ENCODE assay signal across 26 cellular contexts in genomic region chr11:119110439-119110838, GRCh38. TPM values are rescaled to one million over a fixed set of nuclear protein-coding genes. Genes with fewer than 3 reads are reported as not detected.
DNase-seq lines count a peak whose midpoint lies in the region; ATAC-seq, FAIRE-seq and TF ChIP-seq lines count a peak whose summit lies in the region.
"Had no signal": no experiment of that assay in that cellular context is flagged by ENCODE, and none has a peak within 500 bp of the region (broad histone marks: within the 10 kb centered on the region; RNA-seq: fewer than 3 reads in every experiment).

No MANE protein-coding gene starts in this region.

- H3K36me3 ChIP-seq in CD4-positive, CD25-positive, alpha-beta regulatory T cell (ENCODE audit: control insufficient read depth, insufficient read depth, low read length): peaks cover 35% of the 10 kb centered on the region
- peaks cover 38% of the 10 kb centered on the region for H3K36me3 ChIP-seq in CD8-positive, alpha-beta T cell (ENCODE audit: insufficient read depth, low read length)
- peaks cover 9 to 53% (median 21%) of the 10 kb centered on the region in 3 experiments for H3K36me3 ChIP-seq in naive thymus-derived CD4-positive, alpha-beta T cell (ENCODE audit: control insufficient read depth in 2 of 3, insufficient read depth in 3 of 3, low read length in 3 of 3)
- H3K36me3 ChIP-seq: SJSA1 had no signal

- no peak overlapping the region for H3K4me3 ChIP-seq in CD4-positive, CD25-positive, alpha-beta regulatory T cell (ENCODE audit: low read depth, low read length)
- H3K4me3 ChIP-seq in CD8-positive, alpha-beta T cell (ENCODE audit: low read depth, low read length): no peak overlapping the region
- H3K4me3 ChIP-seq in naive thymus-derived CD4-positive, alpha-beta T cell (ENCODE audit: low read length): no peak overlapping the region
- H3K4me3 ChIP-seq: sigmoid colon, SJSA1, thyroid gland had no signal

- CTCF ChIA-PET in CD8-positive, alpha-beta T cell (lab: Charles Lee): interaction anchor here (0.9 to 1.1 kb wide), 5 partner anchors 8 to 213 kb away, joined by 3 read pairs; partner anchors contain the start of gene DPAGT1
- CTCF ChIA-PET in activated CD8-positive, alpha-beta T cell treated with anti-CD3 and anti-CD28 coated beads, Interleukin-2, amount 10 ng/mL, durations not matched to agents 7 days and 5 days (lab: Charles Lee): no interaction called here
- CTCF ChIA-PET in naive thymus-derived CD4-positive, alpha-beta T cell (lab: Charles Lee): interaction anchor here (1.4 kb wide), 1 partner anchor 212 kb away, joined by 3 read pairs; no protein-coding TSS in a partner anchor

- H3K4me1 ChIP-seq in CD4-positive, CD25-positive, alpha-beta regulatory T cell (ENCODE audit: control insufficient read depth, insufficient read depth, low read length, poor library complexity, severe bottlenecking): peaks cover 42% of the 10 kb centered on the region
- peaks cover 51% of the 10 kb centered on the region for H3K4me1 ChIP-seq in CD8-positive, alpha-beta T cell (ENCODE audit: insufficient read depth, low read length)
- H3K4me1 ChIP-seq in naive thymus-derived CD4-positive, alpha-beta T cell (ENCODE audit: control insufficient read depth in 2 of 2, insufficient read depth in 2 of 2, low read length in 2 of 2): peaks cover 20 to 39% of the 10 kb centered on the region in 2 donors

- no peak for FAIRE-seq in urothelium cell line (lab: Jason Lieb, UNC)
- FAIRE-seq: endometrium, H1, HTR-8/SVneo, keratinocyte, TTC549 had no signal

- DNase-seq in CD4-positive, CD25-positive, alpha-beta regulatory T cell: no peak
- DNase-seq in CD8-positive, alpha-beta T cell: no peak
- DNase-seq in activated CD8-positive, alpha-beta T cell treated with anti-CD3 and anti-CD28 coated beads, Interleukin-2, amount 10 ng/mL, durations not matched to agents 7 days and 5 days: no peak
- DNase-seq in naive thymus-derived CD4-positive, alpha-beta T cell: no peak
- DNase-seq in urothelium cell line (ENCODE audit: low spot score): no peak
- DNase-seq in effector CD4-positive, alpha-beta T cell: no peak
- DNase-seq: activated CD4-positive, CD25-positive, alpha-beta regulatory T cell treated with anti-CD3 and anti-CD28 coated beads, Interleukin-2, amount 50 U/mL, for 72 hours; activated effector memory CD4-positive, alpha-beta T cell treated with anti-CD3 and anti-CD28 coated beads, Interleukin-2, amount 50 U/mL, for 16 hours; cortex of kidney; DMS53; GDM1; KG1; NCI-H510A treated with DMSO at 0.1 percent for 48 hours; NK-92 treated with Interleukin-12 subunit alpha and Interleukin-12 subunit beta, amount 100 ng/mL, for 24 hours; sigmoid colon; stimulated activated CD4-positive, alpha-beta T cell treated with anti-CD3 and anti-CD28 coated beads, Interleukin-15, amount 100 ng/mL, for 24 hours; T-helper 1 cell; thyroid gland had no signal

- H3K9me3 ChIP-seq in CD4-positive, CD25-positive, alpha-beta regulatory T cell (ENCODE audit: control insufficient read depth in 2 of 2, low read length in 2 of 2): no peaks in the 10 kb centered on the region
- H3K9me3 ChIP-seq in CD8-positive, alpha-beta T cell (ENCODE audit: low read length): no peaks in the 10 kb centered on the region
- no peaks in the 10 kb centered on the region for H3K9me3 ChIP-seq in naive thymus-derived CD4-positive, alpha-beta T cell (ENCODE audit: control insufficient read depth in 2 of 3, low read length in 3 of 3)
- H3K9me3 ChIP-seq: sigmoid colon, SJSA1, thyroid gland had no signal

- H3K27ac Mint-ChIP-seq in CD4-positive, CD25-positive, alpha-beta regulatory T cell: peak overlapping the region in 2 of 3 donors; percentile 41 to 42
- peak overlapping the region; percentile 82 for H3K27ac Mint-ChIP-seq in CD8-positive, alpha-beta T cell
- H3K27ac Mint-ChIP-seq in activated CD8-positive, alpha-beta T cell treated with anti-CD3 and anti-CD28 coated beads, Interleukin-2, amount 10 ng/mL, durations not matched to agents 7 days and 5 days: peak overlapping the region; percentile 47
- peak overlapping the region; percentile 38 to 88 (median 80) for H3K27ac Mint-ChIP-seq in naive thymus-derived CD4-positive, alpha-beta T cell
- H3K27ac Mint-ChIP-seq: stimulated activated naive CD8-positive, alpha-beta T cell treated with anti-CD3 and anti-CD28 coated beads, Interleukin-15, Interleukin-2, amounts not matched to agents 100 ng/mL and 50 ng/mL, for 24 hours had no signal

- POLR2A ChIA-PET in CD8-positive, alpha-beta T cell (lab: Charles Lee): interaction anchor here (1.8 to 5.0 kb wide), 3 partner anchors 8 to 92 kb away, joined by 4 to 44 read pairs (median 9); partner anchors contain the start of genes DPAGT1, RPS25 and TRAPPC4
- POLR2A ChIA-PET in activated CD8-positive, alpha-beta T cell treated with anti-CD3 and anti-CD28 coated beads, Interleukin-2, amount 10 ng/mL, durations not matched to agents 7 days and 5 days (lab: Charles Lee): interaction anchor here (8.5 kb wide), 1 partner anchor 16 kb away, joined by 96 read pairs; a partner anchor contains a TSS
- POLR2A ChIA-PET in naive thymus-derived CD4-positive, alpha-beta T cell (lab: Charles Lee): interaction anchor here (1.8 to 20.2 kb wide), 4 partner anchors 6 to 43 kb away, joined by 6 to 435 read pairs (median 221); partner anchors contain the start of genes C2CD2L, DPAGT1, HINFP and HMBS

- H3K27ac ChIP-seq in CD4-positive, CD25-positive, alpha-beta regulatory T cell (ENCODE audit: insufficient read depth, low read length, poor library complexity, severe bottlenecking): no peak overlapping the region
- H3K27ac ChIP-seq in CD8-positive, alpha-beta T cell (ENCODE audit: low read depth, low read length): no peak overlapping the region
- H3K27ac ChIP-seq in naive thymus-derived CD4-positive, alpha-beta T cell (ENCODE audit: low read depth, low read length): peak overlapping the region; percentile 93
- H3K27ac ChIP-seq: sigmoid colon, SJSA1, thyroid gland had no signal

- peaks cover 27% of the 10 kb centered on the region for H3K36me3 Mint-ChIP-seq in CD4-positive, CD25-positive, alpha-beta regulatory T cell
- H3K36me3 Mint-ChIP-seq in CD8-positive, alpha-beta T cell: peaks cover 52% of the 10 kb centered on the region
- H3K36me3 Mint-ChIP-seq in activated CD8-positive, alpha-beta T cell treated with anti-CD3 and anti-CD28 coated beads, Interleukin-2, amount 10 ng/mL, durations not matched to agents 7 days and 5 days (ENCODE audit: low read depth): peaks cover 64% of the 10 kb centered on the region
- H3K36me3 Mint-ChIP-seq in naive thymus-derived CD4-positive, alpha-beta T cell: peaks cover 11 to 45% (median 24%) of the 10 kb centered on the region in 5 donors

- H3K4me1 Mint-ChIP-seq in CD4-positive, CD25-positive, alpha-beta regulatory T cell: peaks cover 12 to 50% (median 40%) of the 10 kb centered on the region in 4 donors
- H3K4me1 Mint-ChIP-seq in CD8-positive, alpha-beta T cell (ENCODE audit: low read depth): peaks cover 46% of the 10 kb centered on the region
- peaks cover 58% of the 10 kb centered on the region for H3K4me1 Mint-ChIP-seq in activated CD8-positive, alpha-beta T cell treated with anti-CD3 and anti-CD28 coated beads, Interleukin-2, amount 10 ng/mL, durations not matched to agents 7 days and 5 days (ENCODE audit: low read depth)
- H3K4me1 Mint-ChIP-seq in naive thymus-derived CD4-positive, alpha-beta T cell: peaks cover 48 to 75% (median 59%) of the 10 kb centered on the region in 7 donors

- no peak for TF ChIP-seq CTCF in CD8-positive, alpha-beta T cell (IDR thresholded peaks at IDR 0.05)

- intact Hi-C loops in CD8-positive, alpha-beta T cell (cut with DNase I, micrococcal nuclease): no loop called here
- intact Hi-C loops in naive thymus-derived CD4-positive, alpha-beta T cell (cut with micrococcal nuclease): no loop called here

- peak overlapping the region in 2 of 4 donors; percentile 4 to 98 for H3K4me3 Mint-ChIP-seq in CD4-positive, CD25-positive, alpha-beta regulatory T cell
- no peak overlapping the region for H3K4me3 Mint-ChIP-seq in CD8-positive, alpha-beta T cell
- no peak overlapping the region for H3K4me3 Mint-ChIP-seq in activated CD8-positive, alpha-beta T cell treated with anti-CD3 and anti-CD28 coated beads, Interleukin-2, amount 10 ng/mL, durations not matched to agents 7 days and 5 days
- H3K4me3 Mint-ChIP-seq in naive thymus-derived CD4-positive, alpha-beta T cell: peak overlapping the region in 7 of 10 donors; percentile 5 to 96 (median 32)
- H3K4me3 Mint-ChIP-seq: stimulated activated naive CD8-positive, alpha-beta T cell treated with anti-CD3 and anti-CD28 coated beads, Interleukin-15, Interleukin-2, amounts not matched to agents 100 ng/mL and 50 ng/mL, for 24 hours had no signal

- H3K27me3 Mint-ChIP-seq in CD4-positive, CD25-positive, alpha-beta regulatory T cell: no peaks in the 10 kb centered on the region
- no peaks in the 10 kb centered on the region for H3K27me3 Mint-ChIP-seq in CD8-positive, alpha-beta T cell (ENCODE audit: low read depth)
- no peaks in the 10 kb centered on the region for H3K27me3 Mint-ChIP-seq in activated CD8-positive, alpha-beta T cell treated with anti-CD3 and anti-CD28 coated beads, Interleukin-2, amount 10 ng/mL, durations not matched to agents 7 days and 5 days (ENCODE audit: low read depth)
- H3K27me3 Mint-ChIP-seq in naive thymus-derived CD4-positive, alpha-beta T cell: no peaks in the 10 kb centered on the region
- H3K27me3 Mint-ChIP-seq: stimulated activated naive CD8-positive, alpha-beta T cell treated with anti-CD3 and anti-CD28 coated beads, Interleukin-15, Interleukin-2, amounts not matched to agents 100 ng/mL and 50 ng/mL, for 24 hours had no signal

- H3K9me3 Mint-ChIP-seq in CD4-positive, CD25-positive, alpha-beta regulatory T cell: no peaks in the 10 kb centered on the region
- no peaks in the 10 kb centered on the region for H3K9me3 Mint-ChIP-seq in CD8-positive, alpha-beta T cell
- no peaks in the 10 kb centered on the region for H3K9me3 Mint-ChIP-seq in activated CD8-positive, alpha-beta T cell treated with anti-CD3 and anti-CD28 coated beads, Interleukin-2, amount 10 ng/mL, durations not matched to agents 7 days and 5 days (ENCODE audit: insufficient read depth)
- H3K9me3 Mint-ChIP-seq in naive thymus-derived CD4-positive, alpha-beta T cell: no peaks in the 10 kb centered on the region
- H3K9me3 Mint-ChIP-seq: stimulated activated naive CD8-positive, alpha-beta T cell treated with anti-CD3 and anti-CD28 coated beads, Interleukin-15, Interleukin-2, amounts not matched to agents 100 ng/mL and 50 ng/mL, for 24 hours had no signal

- no peaks in the 10 kb centered on the region for H3K27me3 ChIP-seq in CD4-positive, CD25-positive, alpha-beta regulatory T cell (ENCODE audit: control insufficient read depth, insufficient read depth, low read length)
- no peaks in the 10 kb centered on the region for H3K27me3 ChIP-seq in CD8-positive, alpha-beta T cell (ENCODE audit: insufficient read depth, low read length)
- H3K27me3 ChIP-seq in naive thymus-derived CD4-positive, alpha-beta T cell (ENCODE audit: control insufficient read depth in 2 of 2, insufficient read depth in 2 of 2, low read length in 2 of 2): no peaks in the 10 kb centered on the region
- H3K27me3 ChIP-seq: sigmoid colon, SJSA1, thyroid gland had no signal

- ATAC-seq in CD4-positive, CD25-positive, alpha-beta regulatory T cell (ENCODE audit: low read depth in 2 of 2): no peak
- ATAC-seq in CD8-positive, alpha-beta T cell: no peak
- ATAC-seq in activated CD8-positive, alpha-beta T cell treated with anti-CD3 and anti-CD28 coated beads, Interleukin-2, amount 10 ng/mL, durations not matched to agents 7 days and 5 days: no peak
- ATAC-seq in naive thymus-derived CD4-positive, alpha-beta T cell: no peak
- no peak for ATAC-seq in HG03108 (IDR thresholded peaks at IDR 0.05; ENCODE audit: unreplicated experiment)

RNA-seq across cellular contexts. Expression of gene C2CD2L, which starts 3.3 kb away (rescaled TPM):
- 21.1 TPM for total RNA-seq in CD4-positive, CD25-positive, alpha-beta regulatory T cell
- polyA plus RNA-seq in CD4-positive, CD25-positive, alpha-beta regulatory T cell: 1 to 10 TPM; 2.1 to 4.6 (median 4.5) TPM
- 10 to 100 TPM; 13.4 to 15.0 TPM for total RNA-seq in CD8-positive, alpha-beta T cell
- total RNA-seq in activated CD8-positive, alpha-beta T cell treated with anti-CD3 and anti-CD28 coated beads, Interleukin-2, amount 10 ng/mL, durations not matched to agents 7 days and 5 days: 10 to 100 TPM; 33.2 to 35.2 TPM
- total RNA-seq in naive thymus-derived CD4-positive, alpha-beta T cell: 10 to 100 TPM; 24.7 to 40.7 (median 36.1) TPM
- polyA plus RNA-seq in naive thymus-derived CD4-positive, alpha-beta T cell: 10 to 100 TPM in 1 of 2 donors, 1 to 10 TPM in 1; 2.7 to 10.2 TPM

RNA-seq across cellular contexts. Expression of gene DPAGT1, which starts 8.8 kb away (rescaled TPM):
- 22.5 TPM for total RNA-seq in CD4-positive, CD25-positive, alpha-beta regulatory T cell
- polyA plus RNA-seq in CD4-positive, CD25-positive, alpha-beta regulatory T cell: 10 to 100 TPM; 28.6 to 35.2 (median 32.6) TPM
- total RNA-seq in CD8-positive, alpha-beta T cell: 1 to 10 TPM; 9.4 to 9.9 TPM
- total RNA-seq in activated CD8-positive, alpha-beta T cell treated with anti-CD3 and anti-CD28 coated beads, Interleukin-2, amount 10 ng/mL, durations not matched to agents 7 days and 5 days: 10 to 100 TPM; 52.5 to 57.7 TPM
- 10 to 100 TPM; 21.9 to 63.9 (median 37.9) TPM for total RNA-seq in naive thymus-derived CD4-positive, alpha-beta T cell
- polyA plus RNA-seq in naive thymus-derived CD4-positive, alpha-beta T cell: 10 to 100 TPM; 25.0 to 32.6 TPM

RNA-seq across cellular contexts. Expression of gene HINFP, which starts 10.9 kb away (rescaled TPM):
- 24.4 TPM for total RNA-seq in CD4-positive, CD25-positive, alpha-beta regulatory T cell
- polyA plus RNA-seq in CD4-positive, CD25-positive, alpha-beta regulatory T cell: 10 to 100 TPM in 3 of 4 donors, 1 to 10 TPM in 1; 10.0 to 18.1 (median 13.3) TPM
- total RNA-seq in CD8-positive, alpha-beta T cell: 10 to 100 TPM; 17.0 to 19.5 TPM
- 10 to 100 TPM; 36.1 to 40.9 TPM for total RNA-seq in activated CD8-positive, alpha-beta T cell treated with anti-CD3 and anti-CD28 coated beads, Interleukin-2, amount 10 ng/mL, durations not matched to agents 7 days and 5 days
- total RNA-seq in naive thymus-derived CD4-positive, alpha-beta T cell: 10 to 100 TPM; 30.7 to 79.7 (median 42.7) TPM
- polyA plus RNA-seq in naive thymus-derived CD4-positive, alpha-beta T cell: 10 to 100 TPM; 14.7 to 24.1 TPM

RNA-seq across cellular contexts. Expression of gene HMBS, which starts 25.8 kb away (rescaled TPM):
- 5.9 TPM for total RNA-seq in CD4-positive, CD25-positive, alpha-beta regulatory T cell
- 10 to 100 TPM; 11.2 to 15.5 (median 13.6) TPM for polyA plus RNA-seq in CD4-positive, CD25-positive, alpha-beta regulatory T cell
- 1 to 10 TPM; 5.4 to 6.4 TPM for total RNA-seq in CD8-positive, alpha-beta T cell
- 10 to 100 TPM; 31.0 to 32.5 TPM for total RNA-seq in activated CD8-positive, alpha-beta T cell treated with anti-CD3 and anti-CD28 coated beads, Interleukin-2, amount 10 ng/mL, durations not matched to agents 7 days and 5 days
- total RNA-seq in naive thymus-derived CD4-positive, alpha-beta T cell: 10 to 100 TPM in 1 of 5 experiments, 1 to 10 TPM in 4; 6.7 to 25.4 (median 7.7) TPM
- 10 to 100 TPM; 20.8 to 25.3 TPM for polyA plus RNA-seq in naive thymus-derived CD4-positive, alpha-beta T cell

RNA-seq across cellular contexts. Expression of gene ABCG4, which starts 38.4 kb away (rescaled TPM):
- total RNA-seq in CD4-positive, CD25-positive, alpha-beta regulatory T cell: not detected
- polyA plus RNA-seq in CD4-positive, CD25-positive, alpha-beta regulatory T cell: not detected
- not detected for total RNA-seq in CD8-positive, alpha-beta T cell
- under 1 TPM in 1 of 2 experiments, not detected in 1; 0.18 TPM for total RNA-seq in activated CD8-positive, alpha-beta T cell treated with anti-CD3 and anti-CD28 coated beads, Interleukin-2, amount 10 ng/mL, durations not matched to agents 7 days and 5 days
- total RNA-seq in naive thymus-derived CD4-positive, alpha-beta T cell: under 1 TPM in 1 of 5 experiments, not detected in 4; 0.13 TPM
- not detected for polyA plus RNA-seq in naive thymus-derived CD4-positive, alpha-beta T cell

Comparison
In these comparisons a context has a peak if more than half of its experiments do, and no peak if none do; other contexts are left out.
1. H3K4me3 Mint-ChIP-seq: peak in naive thymus-derived CD4-positive, alpha-beta T cell (7 of 10); none in CD8-positive, alpha-beta T cell (single experiment) and activated CD8-positive, alpha-beta T cell treated with anti-CD3 and anti-CD28 coated beads, Interleukin-2, amount 10 ng/mL, durations not matched to agents 7 days and 5 days (single experiment).
2. Peak in every context shown above with its lines, with median percentiles within 50 percentile points of each other: H3K27ac Mint-ChIP-seq.